Comparison of ENCODE assay signal across 15 cellular contexts in genomic region chr18:21264651-21265050, GRCh38. TPM values are rescaled to one million over a fixed set of nuclear protein-coding genes. Genes with fewer than 3 reads are reported as not detected.
DNase-seq lines count a peak whose midpoint lies in the region; ATAC-seq and TF ChIP-seq lines count a peak whose summit lies in the region.
"Had no signal": no experiment of that assay in that cellular context is flagged by ENCODE, and none has a peak within 500 bp of the region (broad histone marks: within the 10 kb centered on the region; RNA-seq: fewer than 3 reads in every experiment).

No MANE protein-coding gene starts in this region.

- TF ChIP-seq EP300 in stomach (IDR thresholded peaks at IDR 0.05), result no peak

- no peaks in the 10 kb centered on the region for H3K9me3 ChIP-seq in fibroblast of lung (ENCODE audit: control insufficient read depth, insufficient read depth, low read depth, low read length)
- no peaks in the 10 kb centered on the region for H3K9me3 ChIP-seq in stomach
- H3K9me3 ChIP-seq: BLaER1 had no signal

- intact Hi-C loops in stomach (cut with DNase I; ENCODE audit: low total_unique reads), result no loop called here

- H3K4me3 ChIP-seq in fibroblast of lung (replicated peaks in 1 of 4; ENCODE audit: control extremely low read depth in 1 of 4, insufficient read depth in 1 of 4, low read depth in 3 of 4, low read length in 4 of 4) (no peak overlapping the region), stomach (no peak overlapping the region)
- H3K4me3 ChIP-seq: BLaER1 had no signal

- WGBS in stomach, 5 donors, result 0 to 42% (median 20%) methylated on average over 2 of the region's 2 CpGs

- no peak overlapping the region for H2AFZ ChIP-seq in fibroblast of lung (ENCODE audit: low read length)

- no peak for TF ChIP-seq CTCF in fibroblast of lung (conservative IDR thresholded peaks at IDR 0.05 in 1 of 2, IDR thresholded peaks at IDR 0.05 in 1 of 2; ENCODE audit: low read depth in 1 of 2, low read length in 2 of 2)
- no peak for TF ChIP-seq CTCF in nephron (IDR thresholded peaks at IDR 0.05; ENCODE audit: unreplicated experiment in 3 of 3)
- no peak for TF ChIP-seq CTCF in stomach (IDR thresholded peaks at IDR 0.05)

- no peak overlapping the region for H3K4me2 ChIP-seq in fibroblast of lung (ENCODE audit: extremely low read depth, insufficient read depth, low read length)
- H3K4me2 ChIP-seq: BLaER1 had no signal

- H3K27me3 Mint-ChIP-seq in nephron (ENCODE audit: low read depth), result no peaks in the 10 kb centered on the region

- no peaks in the 10 kb centered on the region for H3K9me3 Mint-ChIP-seq in nephron
- H3K9me3 Mint-ChIP-seq: activated CD4-positive, alpha-beta T cell treated with anti-CD3 and anti-CD28 coated beads, Interleukin-2, amount 10 ng/mL, durations not matched to agents 7 days and 5 days had no signal

- H3K4me1 ChIP-seq in fibroblast of lung (ENCODE audit: control insufficient read depth, extremely low read depth, insufficient read depth, low read length) (no peaks in the 10 kb centered on the region), stomach (no peaks in the 10 kb centered on the region)
- H3K4me1 ChIP-seq: BLaER1 had no signal

- H4K20me1 ChIP-seq in fibroblast of lung (ENCODE audit: control insufficient read depth, extremely low read depth, insufficient read depth, low read length), result peaks cover 1% of the 10 kb centered on the region
- H4K20me1 ChIP-seq: BLaER1 had no signal

- no peaks in the 10 kb centered on the region for H3K36me3 ChIP-seq in fibroblast of lung (ENCODE audit: control insufficient read depth, insufficient read depth, low read length)
- no peaks in the 10 kb centered on the region for H3K36me3 ChIP-seq in stomach
- H3K36me3 ChIP-seq: BLaER1 had no signal

- TF ChIP-seq POLR2A in stomach (IDR thresholded peaks at IDR 0.05), result no peak

- H3K27ac ChIP-seq in fibroblast of lung (ENCODE audit: insufficient read depth, low read length) (no peak overlapping the region), stomach (no peak overlapping the region)
- H3K27ac ChIP-seq: BLaER1 had no signal

- peak overlapping the region; percentile 3 to 74 (median 60) for H3K27ac Mint-ChIP-seq in nephron
- H3K27ac Mint-ChIP-seq: activated CD4-positive, alpha-beta T cell treated with anti-CD3 and anti-CD28 coated beads, Interleukin-2, amount 10 ng/mL, durations not matched to agents 7 days and 5 days had no signal

- H3K9ac ChIP-seq in fibroblast of lung (ENCODE audit: insufficient read depth, low read length), result no peak overlapping the region
- H3K9ac ChIP-seq: BLaER1 had no signal

- H3K79me2 ChIP-seq in fibroblast of lung (ENCODE audit: control insufficient read depth, insufficient read depth, low read length), result no peaks in the 10 kb centered on the region

- no peaks in the 10 kb centered on the region for H3K27me3 ChIP-seq in fibroblast of lung (ENCODE audit: control insufficient read depth, insufficient read depth, low read length)
- no peaks in the 10 kb centered on the region for H3K27me3 ChIP-seq in stomach
- H3K27me3 ChIP-seq: BLaER1 had no signal

- peak; percentile 49 for DNase-seq in EH (ENCODE audit: low read depth)
- peak; percentile 97 for DNase-seq in NCI-H69 (lab: John Stamatoyannopoulos, UW)
- DNase-seq in fibroblast of lung (ENCODE audit: low read depth in 2 of 2), result peak; percentile 8 to 70
- DNase-seq in NCI-H2196 (lab: John Stamatoyannopoulos, UW; ENCODE audit: unreplicated experiment), result no peak
- no peak for DNase-seq in stomach
- DNase-seq: activated CD4-positive, alpha-beta T cell treated with anti-CD3 and anti-CD28 coated beads, Interleukin-2, amount 10 ng/mL, durations not matched to agents 7 days and 5 days; activated effector memory CD4-positive, alpha-beta T cell treated with Interleukin-2 at 50 U/mL for 16 hours; effector CD4-positive, alpha-beta T cell; hippocampal formation; NCI-H1436 treated with DMSO at 0.1 percent for 48 hours had no signal

- H3K4me1 Mint-ChIP-seq in nephron, result peaks cover 25% of the 10 kb centered on the region
- H3K4me1 Mint-ChIP-seq: activated CD4-positive, alpha-beta T cell treated with anti-CD3 and anti-CD28 coated beads, Interleukin-2, amount 10 ng/mL, durations not matched to agents 7 days and 5 days had no signal

- H3K36me3 Mint-ChIP-seq in nephron (ENCODE audit: low read depth), result no peaks in the 10 kb centered on the region

- H3K4me3 Mint-ChIP-seq in nephron, result no peak overlapping the region
- H3K4me3 Mint-ChIP-seq: activated CD4-positive, alpha-beta T cell treated with anti-CD3 and anti-CD28 coated beads, Interleukin-2, amount 10 ng/mL, durations not matched to agents 7 days and 5 days had no signal

- no peak for ATAC-seq in HG02610 (IDR thresholded peaks at IDR 0.05; ENCODE audit: unreplicated experiment)
- ATAC-seq in GM21447 (IDR thresholded peaks at IDR 0.05; ENCODE audit: unreplicated experiment), result no peak

RNA-seq across cellular contexts. Expression of gene GREB1L, which starts 22.6 kb away (rescaled TPM):
- 0.26 and 0.33 TPM in 2 replicates for total RNA-seq in fibroblast of lung
- polyA plus RNA-seq in fibroblast of lung, result 0.11 and 0.41 TPM in 2 replicates
- polyA plus RNA-seq in fibroblast of lung (2012), result 0.03 and 0.36 TPM in 2 replicates
- not detected in 2 replicates for polyA minus RNA-seq in fibroblast of lung (ENCODE audit: low replicate concordance)
- total RNA-seq in stomach, result 10 to 100 TPM in 1 of 5 donors, 1 to 10 TPM in 1, under 1 TPM in 3; 0.43 to 77.6 (median 0.87) TPM
- under 1 TPM in 2 of 3 donors, not detected in 1; 0.15 TPM for polyA plus RNA-seq in stomach
- total RNA-seq: activated CD4-positive, alpha-beta T cell treated with anti-CD3 and anti-CD28 coated beads, Interleukin-2, amount 10 ng/mL, durations not matched to agents 7 days and 5 days; HT-29 had no signal

Comparison
In these comparisons a context has a peak if more than half of its experiments do, and no peak if none do; other contexts are left out.
1. DNase-seq: peak in EH (single experiment), NCI-H69 (single experiment) and fibroblast of lung (2 of 2); none in NCI-H2196 (single experiment) and stomach (single experiment).